1 cellular context compared by ENCODE assay signal in genomic region chr19:47228168-47228936, GRCh38.
A peak's percentile ranks its signal among the peaks of the same experiment; 100 is the strongest.
TF ChIP-seq lines count a peak whose summit lies in the region.

No MANE protein-coding gene starts in this region.

TF ChIP-seq in A549, 52 proteins besides CTCF, POLR2A, EP300 and RAD21 (continued from another document):
- TF ChIP-seq TFCP2L1 (CRISPR knock-in tag; IDR thresholded peaks at IDR 0.05) = peak; percentile 60; the same call in 1 of the 2 replicates
- peak in 1 of 2 experiments; percentile 82; a peak in 1 of 5 replicates for TF ChIP-seq JUN (IDR thresholded peaks at IDR 0.05)
- 0 out of 2 replicates have a peak, but pooled peaks have one; percentile 40 for TF ChIP-seq PHF8 (IDR thresholded peaks at IDR 0.05; ENCODE audit: borderline replicate concordance, low read depth)
- TF ChIP-seq HOXA7 (CRISPR knock-in tag; IDR thresholded peaks at IDR 0.05) = no peak
